ENCODE assay signal across 8 cellular contexts in genomic region chr6:29942275-29943052, GRCh38. TPM values are rescaled to one million over a fixed set of nuclear protein-coding genes. Genes with fewer than 3 reads are reported as not detected.
A peak's percentile ranks its signal among the peaks of the same experiment; 100 is the strongest.
DNase-seq lines count a peak whose midpoint lies in the region; ATAC-seq and TF ChIP-seq lines count a peak whose summit lies in the region.

HLA-A (plus strand) TSS chr6:29942532; CDS start chr6:29942554, 22 bp downstream.

- POLR2A ChIA-PET in AG04450 (lab: Yijun Ruan, JAX): interaction anchor here (1.0 kb wide), 1 partner anchor 23 kb away, joined by 3 read pairs; no protein-coding TSS in a partner anchor
- POLR2A ChIA-PET in activated B cell treated with CpG ODN at 0.5 μM for 24 hours (lab: Charles Lee): interaction anchor here (0.6 to 2.7 kb wide), 10 partner anchors 16 to 709 kb away, joined by 3 to 33 read pairs (median 6); partner anchors contain the start of gene POLR1H

- no peaks in the 10 kb centered on the region for H4K20me1 ChIP-seq in smooth muscle cell (ENCODE audit: low read depth)

- H3K27me3 ChIP-seq in AG04450 (ENCODE audit: control insufficient read depth, insufficient read depth, low read length): peaks cover 3% of the 10 kb centered on the region
- no peaks in the 10 kb centered on the region for H3K27me3 ChIP-seq in smooth muscle cell (ENCODE audit: low read depth)

- no peaks in the 10 kb centered on the region for H3K36me3 ChIP-seq in smooth muscle cell (ENCODE audit: low read depth)

- peak within 1 kb of the TSS; percentile 73 for H3K27ac ChIP-seq in AG04450 (ENCODE audit: low read depth, low read length)
- H3K27ac ChIP-seq in smooth muscle cell (ENCODE audit: low read depth): peak within 1 kb of the TSS; percentile 90

- H3K9ac ChIP-seq in smooth muscle cell (ENCODE audit: low read depth): peak within 1 kb of the TSS; percentile 93

- no peaks in the 10 kb centered on the region for H3K79me2 ChIP-seq in smooth muscle cell (ENCODE audit: low read depth)

- H3K4me1 Mint-ChIP-seq in activated B cell treated with CpG ODN at 0.5 μM for 24 hours: peaks cover 69% of the 10 kb centered on the region

- H3K9me3 Mint-ChIP-seq in activated B cell treated with CpG ODN at 0.5 μM for 24 hours: no peaks in the 10 kb centered on the region

- H3K4me3 Mint-ChIP-seq in activated B cell treated with CpG ODN at 0.5 μM for 24 hours: peak within 1 kb of the TSS; percentile 92

- no peak for TF ChIP-seq CTCF in AG04450 (IDR thresholded peaks at IDR 0.05; ENCODE audit: low read depth, low read length)
- no peak for TF ChIP-seq CTCF in activated B cell treated with CpG ODN at 0.5 μM for 24 hours (IDR thresholded peaks at IDR 0.05)
- no peak for TF ChIP-seq CTCF in cardiac fibroblast (IDR thresholded peaks at IDR 0.05; ENCODE audit: low read depth, low read length)
- TF ChIP-seq CTCF in smooth muscle cell (IDR thresholded peaks at IDR 0.05; ENCODE audit: borderline replicate concordance, insufficient read depth, poor library complexity, severe bottlenecking): no peak

- H3K4me2 ChIP-seq in smooth muscle cell: peak within 1 kb of the TSS; percentile 90

- no peaks in the 10 kb centered on the region for H3K27me3 Mint-ChIP-seq in activated B cell treated with CpG ODN at 0.5 μM for 24 hours

- DNase-seq in AG04450 (ENCODE audit: low read depth, low spot score) (peak; percentile 84), NCI-H2227 treated with DMSO at 0.1 percent for 48 hours (lab: John Stamatoyannopoulos, UW) (peak; percentile 84), activated B cell treated with CpG ODN at 0.5 μM for 24 hours (peak; percentile 79), cardiac fibroblast (ENCODE audit: low read depth in 2 of 2) (peak; percentile 94 to 96), iPS-NIHi7 (ENCODE audit: extremely low spot score) (peak; percentile 82), smooth muscle cell (lab: John Stamatoyannopoulos, UW; ENCODE audit: unreplicated experiment) (peak; percentile 66)

- ATAC-seq in GM18909 (IDR thresholded peaks at IDR 0.05; ENCODE audit: poor library complexity, unreplicated experiment) (peak; percentile 93), HG03159 (IDR thresholded peaks at IDR 0.05; ENCODE audit: unreplicated experiment) (peak; percentile 94), activated B cell treated with CpG ODN at 0.5 μM for 24 hours (ENCODE audit: low read depth) (peak; percentile 90)

- peaks cover 52% of the 10 kb centered on the region for H3K36me3 Mint-ChIP-seq in activated B cell treated with CpG ODN at 0.5 μM for 24 hours (ENCODE audit: low read depth)

- intact Hi-C loops in activated B cell treated with CpG ODN at 0.5 μM for 24 hours (cut with micrococcal nuclease): loop anchor here (1.0 to 10.0 kb wide), 12 partner anchors 16 to 1215 kb away; partner anchors contain the start of genes CCHCR1, HLA-F, POLR1H and TCF19

- CTCF ChIA-PET in AG04450 (lab: Charles Lee): no interaction called here
- CTCF ChIA-PET in activated B cell treated with CpG ODN at 0.5 μM for 24 hours (lab: Charles Lee): no interaction called here

- H2AFZ ChIP-seq in smooth muscle cell (ENCODE audit: low read depth): peak within 1 kb of the TSS; percentile 98

- H3K9me3 ChIP-seq in AG04450 (ENCODE audit: control insufficient read depth, insufficient read depth, low read length) (no peaks in the 10 kb centered on the region; the same call in 1 of the 2 replicates), smooth muscle cell (replicated peaks; ENCODE audit: low read depth) (no peaks in the 10 kb centered on the region)

- H3K4me3 ChIP-seq in AG04450 (ENCODE audit: low read depth, low read length): peak within 1 kb of the TSS; percentile 67
- H3K4me3 ChIP-seq in cardiac fibroblast (replicated peaks in 1 of 2; ENCODE audit: low read depth in 2 of 2, low read length in 2 of 2): peak within 1 kb of the TSS; percentile 75 to 77
- peak within 1 kb of the TSS; percentile 60 for H3K4me3 ChIP-seq in smooth muscle cell

- H3F3A ChIP-seq in smooth muscle cell (ENCODE audit: low read depth): no peaks in the 10 kb centered on the region

- peak within 1 kb of the TSS; percentile 100 for H3K27ac Mint-ChIP-seq in activated B cell treated with CpG ODN at 0.5 μM for 24 hours

- H3K4me1 ChIP-seq in smooth muscle cell (ENCODE audit: low read depth): no peaks in the 10 kb centered on the region

- 2% methylated on average over 56 of the region's 68 CpGs for WGBS in smooth muscle cell (ENCODE audit: low lambda C conversion rate)

RNA-seq across cellular contexts. Expression of gene HLA-A, which starts in this region (rescaled TPM):
- polyA plus RNA-seq in AG04450 (2011; rRNA removed): 368 and 445 TPM in 2 replicates
- 80.3 and 107 TPM in 2 replicates for polyA minus RNA-seq in AG04450 (2011; rRNA and poly(A)+ RNA removed)
- 1,592 and 1,608 TPM in 2 replicates for total RNA-seq in activated B cell treated with CpG ODN at 0.5 μM for 24 hours
- total RNA-seq in smooth muscle cell: 287 and 310 TPM in 2 replicates
- 489 and 558 TPM in 2 replicates for polyA plus RNA-seq in smooth muscle cell

Comparison
In these comparisons a context has a peak if more than half of its experiments do, and no peak if none do; other contexts are left out.
1. Peak in every context shown above with its lines: DNase-seq, ATAC-seq, H3K4me3 ChIP-seq and H3K27ac ChIP-seq.